8 cellular contexts compared by ENCODE assay signal in genomic region chr17:4565209-4566141, GRCh38. TPM values are rescaled to one million over a fixed set of nuclear protein-coding genes. Genes with fewer than 3 reads are reported as not detected.
DNase-seq lines count a peak whose midpoint lies in the region; ATAC-seq and TF ChIP-seq lines count a peak whose summit lies in the region.

No MANE protein-coding gene starts in this region.

- H4K20me1 ChIP-seq in GM23338 (replicated peaks; ENCODE audit: insufficient read depth): no peaks in the 10 kb centered on the region

- no peak overlapping the region for H3K4me3 ChIP-seq in AG10803 (ENCODE audit: low read length)
- H3K4me3 ChIP-seq in GM23338: no peak overlapping the region
- H3K4me3 ChIP-seq in choroid plexus epithelial cell (ENCODE audit: low read depth, low read length): no peak overlapping the region

- H2AFZ ChIP-seq in GM23338: no peak overlapping the region

- no peak overlapping the region for H3K4me2 ChIP-seq in GM23338

- H3F3A ChIP-seq in GM23338 (replicated peaks; ENCODE audit: low read depth): no peaks in the 10 kb centered on the region

- H3K36me3 Mint-ChIP-seq in GM23338 (ENCODE audit: low read depth): no peaks in the 10 kb centered on the region

- no peak overlapping the region; the same call in 2 of the 3 replicates for H3K4me3 Mint-ChIP-seq in GM23338

- H3K9me2 ChIP-seq in GM23338 (ENCODE audit: insufficient read depth): no peaks in the 10 kb centered on the region

- H3K9me3 Mint-ChIP-seq in GM23338: no peaks in the 10 kb centered on the region

- peaks cover 29% of the 10 kb centered on the region for H3K4me1 Mint-ChIP-seq in GM23338

- DNase-seq in AG10803 (ENCODE audit: low read depth) (peak; percentile 73), GM23338 (ENCODE audit: low spot score) (peak; percentile 95), NCI-H2227 (lab: John Stamatoyannopoulos, UW; ENCODE audit: unreplicated experiment) (peak; percentile 78), UCSD-AML1 (lab: John Stamatoyannopoulos, UW; ENCODE audit: unreplicated experiment) (peak; percentile 52), choroid plexus epithelial cell (ENCODE audit: low read depth) (peak; percentile 88), kidney tubule cell (ENCODE audit: low spot score) (peak; percentile 77)
- DNase-seq in stimulated activated CD4-positive, alpha-beta T cell treated with anti-CD3 and anti-CD28 coated beads, Interleukin-2, amount 100 ng/mL, for 48 hours: peak; percentile 39 to 47

- H3K36me3 ChIP-seq in GM23338 (ENCODE audit: insufficient read depth): no peaks in the 10 kb centered on the region

- no peaks in the 10 kb centered on the region for H3K79me2 ChIP-seq in GM23338 (replicated peaks; ENCODE audit: insufficient read depth)

- no peak overlapping the region for H3K27ac ChIP-seq in GM23338 (ENCODE audit: low read depth)

- H3K4me1 ChIP-seq in GM23338 (ENCODE audit: insufficient read depth): peaks cover 4% of the 10 kb centered on the region; the same call in 1 of the 2 replicates

- peak; percentile 89 for TF ChIP-seq CTCF in AG10803 (conservative IDR thresholded peaks at IDR 0.05; ENCODE audit: low read length)
- peak; percentile 84 to 88 for TF ChIP-seq CTCF in GM23338 (conservative IDR thresholded peaks at IDR 0.05; ENCODE audit: low read depth in 2 of 2)
- peak; percentile 92 for TF ChIP-seq CTCF in choroid plexus epithelial cell (conservative IDR thresholded peaks at IDR 0.05; ENCODE audit: low read depth, low read length)

- H3K27me3 Mint-ChIP-seq in GM23338 (ENCODE audit: insufficient read depth, low read depth, poor library complexity): peaks cover 10% of the 10 kb centered on the region

- no peaks in the 10 kb centered on the region for H3K27me3 ChIP-seq in GM23338 (ENCODE audit: insufficient read depth)

- ATAC-seq in GM23338 (peak; percentile 70), GM21786 (IDR thresholded peaks at IDR 0.05; ENCODE audit: unreplicated experiment) (no peak)

- H3K27ac Mint-ChIP-seq in GM23338: no peak overlapping the region

TF ChIP-seq in GM23338, 12 proteins besides CTCF, POLR2A, EP300 and RAD21:
- TF ChIP-seq CREB1 (CRISPR knock-in tag; IDR thresholded peaks at IDR 0.05; ENCODE audit: low read depth) (0 out of 2 replicates have a peak, but pooled peaks have one; percentile 19), STAT1 (IDR thresholded peaks at IDR 0.05; ENCODE audit: unreplicated experiment) (no peak), EZH2 (IDR thresholded peaks at IDR 0.05; ENCODE audit: low read depth, unreplicated experiment) (no peak), POLR2AphosphoS5 (IDR thresholded peaks at IDR 0.05; ENCODE audit: low read depth) (no peak)

RNA-seq across cellular contexts. Expression of gene GGT6, which starts 5.1 kb away (rescaled TPM):
- 0.24 TPM in 1 of 2 replicates, not detected in the other for total RNA-seq in GM23338 (2014; rRNA removed; shearing (Covaris generic))
- polyA plus RNA-seq in GM23338 (2016; fragmentation: Nextera tagmentation; extraction: Ambion mirVana): 0.12 TPM in 1 of 2 replicates, not detected in the other

RNA-seq across cellular contexts. Expression of gene MYBBP1A, which starts 10.3 kb away (rescaled TPM):
- 169 and 213 TPM in 2 replicates for total RNA-seq in GM23338 (2014; rRNA removed; shearing (Covaris generic))
- 66.4 and 70.7 TPM in 2 replicates for polyA plus RNA-seq in GM23338 (2016; fragmentation: Nextera tagmentation; extraction: Ambion mirVana)

RNA-seq across cellular contexts. Expression of gene SMTNL2, which starts 18.9 kb away (rescaled TPM):
- total RNA-seq in GM23338 (2014; rRNA removed; shearing (Covaris generic)): 1.7 and 4.3 TPM in 2 replicates
- 1.3 and 3.1 TPM in 2 replicates for polyA plus RNA-seq in GM23338 (2016; fragmentation: Nextera tagmentation; extraction: Ambion mirVana)

Comparison
In these comparisons a context has a peak if more than half of its experiments do, and no peak if none do; other contexts are left out.
1. DNase-seq: peak in every context shown above with its lines; median percentile 95 in GM23338; 88 in choroid plexus epithelial cell; 78 in NCI-H2227; 77 in kidney tubule cell; 73 in AG10803; 52 in UCSD-AML1; 43 in stimulated activated CD4-positive, alpha-beta T cell treated with anti-CD3 and anti-CD28 coated beads, Interleukin-2, amount 100 ng/mL, for 48 hours.